Comparison of ENCODE assay signal across 17 cellular contexts in the genomic region with DNA sequence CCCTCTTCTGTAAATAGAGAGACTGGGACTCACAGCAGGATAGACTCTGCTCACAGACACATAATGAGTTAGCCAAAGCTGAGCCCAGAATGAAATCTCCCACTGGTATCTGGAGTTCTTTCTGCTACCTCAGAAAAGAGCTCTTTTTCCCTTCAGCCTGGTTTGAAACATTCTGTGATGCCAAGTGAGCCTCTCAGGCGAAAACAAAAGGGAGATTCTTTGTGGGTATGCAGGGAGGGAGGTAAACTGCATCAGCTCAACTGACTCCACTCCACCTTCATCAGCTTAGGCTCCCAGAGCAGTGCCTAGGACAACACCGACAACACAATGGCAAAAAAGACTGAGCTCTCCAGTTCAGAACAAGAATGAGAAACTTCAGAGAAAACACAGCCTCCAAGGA. TPM values are rescaled to one million over a fixed set of nuclear protein-coding genes. Genes with fewer than 3 reads are reported as not detected.
DNase-seq lines count a peak whose midpoint lies in the region; ATAC-seq and TF ChIP-seq lines count a peak whose summit lies in the region.
"Had no signal": no experiment of that assay in that cellular context is flagged by ENCODE, and none has a peak within 500 bp of the region (broad histone marks: within the 10 kb centered on the region; RNA-seq: fewer than 3 reads in every experiment).

No MANE protein-coding gene starts in this region.

- H3K4me3 Mint-ChIP-seq in activated naive CD8-positive, alpha-beta T cell = no peak overlapping the region
- H3K4me3 Mint-ChIP-seq in activated naive CD8-positive, alpha-beta T cell treated with anti-CD3 and anti-CD28 coated beads, Interleukin-2, amount 50 U/mL, for 24 hours = no peak overlapping the region
- H3K4me3 Mint-ChIP-seq in naive thymus-derived CD4-positive, alpha-beta T cell = no peak overlapping the region
- H3K4me3 Mint-ChIP-seq: CD8-positive, alpha-beta T cell had no signal

- no peaks in the 10 kb centered on the region for H3K9me3 Mint-ChIP-seq in activated naive CD8-positive, alpha-beta T cell (ENCODE audit: low read depth)
- no peaks in the 10 kb centered on the region for H3K9me3 Mint-ChIP-seq in activated naive CD8-positive, alpha-beta T cell treated with anti-CD3 and anti-CD28 coated beads, Interleukin-2, amount 50 U/mL, for 24 hours
- H3K9me3 Mint-ChIP-seq in naive thymus-derived CD4-positive, alpha-beta T cell = no peaks in the 10 kb centered on the region
- H3K9me3 Mint-ChIP-seq: CD8-positive, alpha-beta T cell had no signal

- 90 to 97% (median 93%) methylated on average over 1 to 2 of the region's 2 CpGs for WGBS in adrenal gland, 4 donors

- POLR2A ChIA-PET in naive thymus-derived CD4-positive, alpha-beta T cell (lab: Charles Lee) = interaction anchor here (0.7 kb wide), 1 partner anchor 183 kb away, joined by 3 read pairs; no protein-coding TSS in a partner anchor

- no peak for TF ChIP-seq CTCF in adrenal gland (IDR thresholded peaks at IDR 0.05)

- peaks cover 4% of the 10 kb centered on the region for H3K4me1 Mint-ChIP-seq in activated naive CD8-positive, alpha-beta T cell (ENCODE audit: low read depth)
- peaks cover 8% of the 10 kb centered on the region for H3K4me1 Mint-ChIP-seq in activated naive CD8-positive, alpha-beta T cell treated with anti-CD3 and anti-CD28 coated beads, Interleukin-2, amount 50 U/mL, for 24 hours
- H3K4me1 Mint-ChIP-seq in naive thymus-derived CD4-positive, alpha-beta T cell = peaks cover 0 to 19% (median 11%) of the 10 kb centered on the region in 7 donors

- CTCF ChIA-PET in naive thymus-derived CD4-positive, alpha-beta T cell (lab: Charles Lee) = interaction anchor here (0.6 to 1.2 kb wide), 3 partner anchors 9 to 359 kb away, joined by 3 read pairs; no protein-coding TSS in a partner anchor

- H3K27me3 ChIP-seq in naive thymus-derived CD4-positive, alpha-beta T cell (ENCODE audit: control insufficient read depth in 2 of 2, insufficient read depth in 2 of 2, low read length in 2 of 2) = no peaks in the 10 kb centered on the region
- H3K27me3 ChIP-seq in adrenal gland = no peaks in the 10 kb centered on the region
- H3K27me3 ChIP-seq: BE2C had no signal

- peaks cover 0 to 95% (median 11%) of the 10 kb centered on the region in 3 experiments for H3K36me3 ChIP-seq in naive thymus-derived CD4-positive, alpha-beta T cell (ENCODE audit: control insufficient read depth in 2 of 3, insufficient read depth in 3 of 3, low read length in 3 of 3)
- H3K36me3 ChIP-seq in adrenal gland (replicated peaks in 1 of 2) = peaks cover 0 to 81% of the 10 kb centered on the region in 2 donors

- no peaks in the 10 kb centered on the region for H3K27me3 Mint-ChIP-seq in activated naive CD8-positive, alpha-beta T cell
- H3K27me3 Mint-ChIP-seq in activated naive CD8-positive, alpha-beta T cell treated with anti-CD3 and anti-CD28 coated beads, Interleukin-2, amount 50 U/mL, for 24 hours = no peaks in the 10 kb centered on the region
- no peaks in the 10 kb centered on the region for H3K27me3 Mint-ChIP-seq in naive thymus-derived CD4-positive, alpha-beta T cell

- H3K27ac Mint-ChIP-seq in activated naive CD8-positive, alpha-beta T cell = peak overlapping the region; percentile 25
- no peak overlapping the region for H3K27ac Mint-ChIP-seq in activated naive CD8-positive, alpha-beta T cell treated with anti-CD3 and anti-CD28 coated beads, Interleukin-2, amount 50 U/mL, for 24 hours
- H3K27ac Mint-ChIP-seq in naive thymus-derived CD4-positive, alpha-beta T cell = peak overlapping the region in 6 of 9 donors; percentile 38 to 84 (median 61)

- no peak for TF ChIP-seq POLR2A in adrenal gland (IDR thresholded peaks at IDR 0.05)

- H3K9me3 ChIP-seq in naive thymus-derived CD4-positive, alpha-beta T cell (ENCODE audit: control insufficient read depth in 2 of 3, low read length in 3 of 3) = no peaks in the 10 kb centered on the region
- H3K9me3 ChIP-seq in adrenal gland (replicated peaks in 1 of 3) = no peaks in the 10 kb centered on the region
- H3K9me3 ChIP-seq: BE2C had no signal

- DNase-seq in activated naive CD8-positive, alpha-beta T cell treated with anti-CD3 and anti-CD28 coated beads, Interleukin-2, amount 50 U/mL, for 24 hours = no peak
- DNase-seq in cerebellar cortex (ENCODE audit: low spot score) (peak; percentile 28), A172 (ENCODE audit: low spot score) (no peak), T-helper 2 cell (no peak), adrenal gland (no peak)
- DNase-seq in naive thymus-derived CD4-positive, alpha-beta T cell = no peak
- DNase-seq: BE2C; CD8-positive, alpha-beta T cell; DND-41; NCI-H1105 treated with DMSO at 0.1 percent for 48 hours; NCI-H2029 treated with DMSO at 0.1 percent for 48 hours; NCI-H524; SIG-M5 had no signal

- ATAC-seq in activated naive CD8-positive, alpha-beta T cell treated with anti-CD3 and anti-CD28 coated beads, Interleukin-2, amount 50 U/mL, for 24 hours = no peak
- no peak for ATAC-seq in naive thymus-derived CD4-positive, alpha-beta T cell
- ATAC-seq: CD8-positive, alpha-beta T cell; K562 had no signal

- H3K27ac ChIP-seq in naive thymus-derived CD4-positive, alpha-beta T cell (ENCODE audit: low read depth, low read length) = no peak overlapping the region
- H3K27ac ChIP-seq in adrenal gland = no peak overlapping the region
- H3K27ac ChIP-seq: HL-60 had no signal

- H3K36me3 Mint-ChIP-seq in activated naive CD8-positive, alpha-beta T cell = peaks cover 14% of the 10 kb centered on the region
- H3K36me3 Mint-ChIP-seq in activated naive CD8-positive, alpha-beta T cell treated with anti-CD3 and anti-CD28 coated beads, Interleukin-2, amount 50 U/mL, for 24 hours (ENCODE audit: low read depth) = peaks cover 35% of the 10 kb centered on the region
- peaks cover 34 to 91% (median 47%) of the 10 kb centered on the region in 5 donors for H3K36me3 Mint-ChIP-seq in naive thymus-derived CD4-positive, alpha-beta T cell

- intact Hi-C loops in naive thymus-derived CD4-positive, alpha-beta T cell (cut with micrococcal nuclease) = no loop called here
- intact Hi-C loops in adrenal gland (cut with DNase I) = no loop called here

- H3K4me3 ChIP-seq in naive thymus-derived CD4-positive, alpha-beta T cell (ENCODE audit: low read length) = no peak overlapping the region
- no peak overlapping the region for H3K4me3 ChIP-seq in adrenal gland
- H3K4me3 ChIP-seq: K562 had no signal

- no peaks in the 10 kb centered on the region for H3K4me1 ChIP-seq in naive thymus-derived CD4-positive, alpha-beta T cell (ENCODE audit: control insufficient read depth in 2 of 2, insufficient read depth in 2 of 2, low read length in 2 of 2)
- peaks cover 0 to 9% of the 10 kb centered on the region in 2 donors for H3K4me1 ChIP-seq in adrenal gland (replicated peaks in 1 of 2)
- H3K4me1 ChIP-seq: BE2C had no signal

RNA-seq across cellular contexts. Expression of a gene that starts 55.1 kb away (rescaled TPM):
- total RNA-seq in naive thymus-derived CD4-positive, alpha-beta T cell = under 1 TPM in 3 of 5 experiments, not detected in 2; 0.45 to 0.92 (median 0.54) TPM
- not detected for polyA plus RNA-seq in naive thymus-derived CD4-positive, alpha-beta T cell
- total RNA-seq in A172 (2014; rRNA removed; shearing (Covaris generic)) = 0.47 TPM in 1 of 2 replicates, not detected in the other
- 10 to 100 TPM in 2 of 8 donors, 1 to 10 TPM in 6; 1.9 to 47.6 (median 5.5) TPM for total RNA-seq in adrenal gland
- polyA plus RNA-seq in adrenal gland = 1 to 10 TPM; 2.3 to 3.8 (median 3.7) TPM
- total RNA-seq: CD8-positive, alpha-beta T cell; OCI-LY7 had no signal
